Comparison of ENCODE assay signal across 12 cellular contexts in the genomic region with DNA sequence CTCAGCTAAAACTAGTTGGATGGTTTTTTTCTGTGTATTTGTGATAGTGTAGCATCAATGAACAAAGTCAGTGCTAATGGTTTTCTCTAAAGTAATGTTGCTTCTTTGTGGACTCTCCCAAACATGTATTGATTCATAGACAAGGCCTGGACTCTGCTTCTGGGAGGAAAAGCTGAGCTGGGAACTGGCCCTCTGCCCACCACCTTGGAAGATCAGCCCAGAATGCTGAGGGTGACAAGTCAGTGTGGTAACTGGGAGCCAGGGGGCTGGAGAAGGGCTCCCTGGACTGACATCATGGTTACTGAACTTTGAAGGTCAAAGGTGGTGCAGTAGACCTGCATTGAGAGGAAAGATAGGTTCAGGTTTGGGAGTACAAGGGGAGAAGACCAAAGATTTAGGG. TPM values are rescaled to one million over a fixed set of nuclear protein-coding genes. Genes with fewer than 3 reads are reported as not detected.
DNase-seq lines count a peak whose midpoint lies in the region; ATAC-seq and TF ChIP-seq lines count a peak whose summit lies in the region.
"Had no signal": no experiment of that assay in that cellular context is flagged by ENCODE, and none has a peak within 500 bp of the region (broad histone marks: within the 10 kb centered on the region; RNA-seq: fewer than 3 reads in every experiment).

No MANE protein-coding gene starts in this region.

- peaks cover 60% of the 10 kb centered on the region for H3K4me1 Mint-ChIP-seq in CD14-positive monocyte

- H3K4me2 ChIP-seq in PC-9 = no peak overlapping the region

- H4K20me1 ChIP-seq in PC-9 (ENCODE audit: insufficient read depth) = no peaks in the 10 kb centered on the region

- peaks cover 22% of the 10 kb centered on the region in 2 donors for H3K36me3 Mint-ChIP-seq in CD14-positive monocyte

- H3K27ac Mint-ChIP-seq in CD14-positive monocyte = peak overlapping the region in 4 of 7 donors; percentile 13 to 70 (median 42)

- peak overlapping the region in 1 of 2 donors; percentile 0 for H3K4me3 Mint-ChIP-seq in CD14-positive monocyte

- POLR2A ChIA-PET in PC-9 (lab: Charles Lee; ENCODE audit: unreplicated experiment) = interaction anchor here (0.6 kb wide), 1 partner anchor 304 kb away, joined by 13 read pairs; no protein-coding TSS in a partner anchor

- H3K9me2 ChIP-seq in PC-9 (ENCODE audit: insufficient read depth) = no peaks in the 10 kb centered on the region

- peaks cover 0 to 2% (median 0%) of the 10 kb centered on the region in 7 donors for H3K9me3 Mint-ChIP-seq in CD14-positive monocyte

- CTCF ChIA-PET in PC-9 (lab: Charles Lee) = no interaction called here

- peak overlapping the region; percentile 60 for H3K27ac ChIP-seq in PC-9

- intact Hi-C loops in CD14-positive monocyte (cut with micrococcal nuclease) (loop anchor here in 1 of 2 donors (10.0 kb wide), 1 partner anchor 48 kb away; no protein-coding TSS in a partner anchor), PC-9 (cut with micrococcal nuclease; ENCODE audit: unreplicated experiment) (no loop called here)

- peaks cover 0 to 4% (median 0%) of the 10 kb centered on the region in 3 donors for H3K27me3 Mint-ChIP-seq in CD14-positive monocyte (ENCODE audit: low read depth in 3 of 3)

- TF ChIP-seq CTCF in CD14-positive monocyte (IDR thresholded peaks at IDR 0.05) (no peak), PC-9 (conservative IDR thresholded peaks at IDR 0.05) (no peak), fibroblast of the aortic adventitia (IDR thresholded peaks at IDR 0.05; ENCODE audit: insufficient read depth, low read length) (no peak)

- ATAC-seq in HG03442 (IDR thresholded peaks at IDR 0.05; ENCODE audit: unreplicated experiment) = no peak
- no peak for ATAC-seq in GM18868 (IDR thresholded peaks at IDR 0.05; ENCODE audit: unreplicated experiment)
- no peak for ATAC-seq in HG03457 (IDR thresholded peaks at IDR 0.05; ENCODE audit: unreplicated experiment)
- ATAC-seq: HCT116 had no signal

- DNase-seq in CD14-positive monocyte (ENCODE audit: low spot score) (no peak), PC-9 (no peak), fibroblast of the aortic adventitia (ENCODE audit: low read depth) (peak; percentile 59), renal cortical epithelial cell (ENCODE audit: low read depth) (peak; percentile 77), DMS79 treated with DMSO at 0.1 percent for 48 hours (lab: John Stamatoyannopoulos, UW) (no peak)
- DNase-seq: central memory CD4-positive, alpha-beta T cell; NCI-H2081; SIG-M5 had no signal

- H3K4me3 ChIP-seq in PC-9 = no peak overlapping the region
- no peak overlapping the region for H3K4me3 ChIP-seq in fibroblast of the aortic adventitia (ENCODE audit: low read depth, low read length)

- no peak overlapping the region for H2AFZ ChIP-seq in PC-9

- H3K4me1 ChIP-seq in PC-9 (replicated peaks; ENCODE audit: insufficient read depth) = peaks cover 13% of the 10 kb centered on the region

- no peaks in the 10 kb centered on the region for H3K79me2 ChIP-seq in PC-9 (ENCODE audit: low read depth)

- no TSS peak for BruUV-seq in PC-9 (replicated peaks; lab: Mats Ljungman, UMichigan)

- H3K27me3 ChIP-seq in PC-9 (ENCODE audit: insufficient read depth, low read depth) = no peaks in the 10 kb centered on the region

- H3K9me3 ChIP-seq in PC-9 (ENCODE audit: insufficient read depth, low read depth) = no peaks in the 10 kb centered on the region

- no peaks in the 10 kb centered on the region for H3K36me3 ChIP-seq in PC-9 (ENCODE audit: low read depth)

- H3F3A ChIP-seq in PC-9 (ENCODE audit: insufficient read depth, low read depth) = peaks cover 14% of the 10 kb centered on the region; the same call in 1 of the 2 replicates

RNA-seq across cellular contexts. Expression of a gene that starts 3.0 kb away (rescaled TPM):
- 1 to 10 TPM; 4.7 to 9.8 TPM for polyA plus RNA-seq in CD14-positive monocyte
- total RNA-seq in PC-9 (2021) (0.48 and 0.58 TPM in 2 replicates), fibroblast of the aortic adventitia (ENCODE audit: low replicate concordance) (11.4 and 23.5 TPM in 2 replicates), renal cortical epithelial cell (12.7 and 24.9 TPM in 2 replicates)

RNA-seq across cellular contexts. Expression of a gene that starts 56.5 kb away (rescaled TPM):
- polyA plus RNA-seq in CD14-positive monocyte = 1 to 10 TPM; 5.8 to 7.4 TPM
- total RNA-seq in PC-9 (2021) = 21.8 and 32.9 TPM in 2 replicates
- total RNA-seq in fibroblast of the aortic adventitia (ENCODE audit: low replicate concordance) = 22.4 and 41.3 TPM in 2 replicates
- total RNA-seq in renal cortical epithelial cell = 25.9 and 35.9 TPM in 2 replicates

Comparison
In these comparisons a context has a peak if more than half of its experiments do, and no peak if none do; other contexts are left out.
1. DNase-seq: peak in fibroblast of the aortic adventitia (single experiment) and renal cortical epithelial cell (single experiment); none in CD14-positive monocyte (single experiment), PC-9 (0 of 2) and DMS79 treated with DMSO at 0.1 percent for 48 hours (single experiment).